ENCODE assay signal across 7 cellular contexts in genomic region chr9:37801959-37802711, GRCh38. TPM values are rescaled to one million over a fixed set of nuclear protein-coding genes. Genes with fewer than 3 reads are reported as not detected.
DNase-seq lines count a peak whose midpoint lies in the region; ATAC-seq and TF ChIP-seq lines count a peak whose summit lies in the region.

No MANE protein-coding gene starts in this region.

- H3K4me1 Mint-ChIP-seq in activated CD4-positive, alpha-beta memory T cell treated with anti-CD3 and anti-CD28 coated beads for 36 hours (ENCODE audit: low read depth) = peaks cover 43% of the 10 kb centered on the region
- peaks cover 50% of the 10 kb centered on the region for H3K4me1 Mint-ChIP-seq in stimulated activated memory B cell treated with anti-CD40 and anti-IgM and Interleukin-4, amounts not matched to agents 10 μg/mL and 1 μg/mL and 100 μg/mL, for 72 hours

- intact Hi-C loops in activated CD4-positive, alpha-beta memory T cell treated with anti-CD3 and anti-CD28 coated beads for 36 hours (cut with micrococcal nuclease) = loop anchor here (5.0 kb wide), 3 partner anchors 35 to 210 kb away; partner anchors contain the start of genes SLC25A51 and TOMM5

- no peak for TF ChIP-seq CTCF in HFF-Myc (IDR thresholded peaks at IDR 0.05; ENCODE audit: low read depth, low read length, missing control alignments)

- H3K27me3 Mint-ChIP-seq in activated CD4-positive, alpha-beta memory T cell treated with anti-CD3 and anti-CD28 coated beads for 36 hours = no peaks in the 10 kb centered on the region
- no peaks in the 10 kb centered on the region for H3K27me3 Mint-ChIP-seq in stimulated activated memory B cell treated with anti-CD40 and anti-IgM and Interleukin-4, amounts not matched to agents 10 μg/mL and 1 μg/mL and 100 μg/mL, for 72 hours

- H3K4me3 ChIP-seq in HFF-Myc (replicated peaks; ENCODE audit: low read depth, low read length) (peak overlapping the region; percentile 82), iPS-11a (ENCODE audit: low read depth, low read length) (peak overlapping the region; percentile 66)

- H3K4me3 Mint-ChIP-seq in activated CD4-positive, alpha-beta memory T cell treated with anti-CD3 and anti-CD28 coated beads for 36 hours = peak overlapping the region; percentile 93
- peak overlapping the region; percentile 95 for H3K4me3 Mint-ChIP-seq in stimulated activated memory B cell treated with anti-CD40 and anti-IgM and Interleukin-4, amounts not matched to agents 10 μg/mL and 1 μg/mL and 100 μg/mL, for 72 hours

- peaks cover 4% of the 10 kb centered on the region for H3K36me3 Mint-ChIP-seq in activated CD4-positive, alpha-beta memory T cell treated with anti-CD3 and anti-CD28 coated beads for 36 hours
- peaks cover 14% of the 10 kb centered on the region for H3K36me3 Mint-ChIP-seq in stimulated activated memory B cell treated with anti-CD40 and anti-IgM and Interleukin-4, amounts not matched to agents 10 μg/mL and 1 μg/mL and 100 μg/mL, for 72 hours

- CTCF ChIA-PET in activated CD4-positive, alpha-beta memory T cell treated with anti-CD3 and anti-CD28 coated beads for 36 hours (lab: Charles Lee) = interaction anchor here (0.7 to 1.0 kb wide), 3 partner anchors 11 to 101 kb away, joined by 3 read pairs; no protein-coding TSS in a partner anchor

- POLR2A ChIA-PET in activated CD4-positive, alpha-beta memory T cell treated with anti-CD3 and anti-CD28 coated beads for 36 hours (lab: Charles Lee) = interaction anchor here (0.9 to 2.6 kb wide), 3 partner anchors 9 to 18 kb away, joined by 3 to 28 read pairs (median 3); partner anchors contain the start of gene EXOSC3

- no peak overlapping the region for H3K27ac Mint-ChIP-seq in activated CD4-positive, alpha-beta memory T cell treated with anti-CD3 and anti-CD28 coated beads for 36 hours
- H3K27ac Mint-ChIP-seq in stimulated activated memory B cell treated with anti-CD40 and anti-IgM and Interleukin-4, amounts not matched to agents 10 μg/mL and 1 μg/mL and 100 μg/mL, for 72 hours = peak overlapping the region; percentile 90

- no peaks in the 10 kb centered on the region for H3K9me3 Mint-ChIP-seq in activated CD4-positive, alpha-beta memory T cell treated with anti-CD3 and anti-CD28 coated beads for 36 hours
- H3K9me3 Mint-ChIP-seq in stimulated activated memory B cell treated with anti-CD40 and anti-IgM and Interleukin-4, amounts not matched to agents 10 μg/mL and 1 μg/mL and 100 μg/mL, for 72 hours = no peaks in the 10 kb centered on the region

- DNase-seq in HFF-Myc (ENCODE audit: extremely low read depth, low read depth) (no peak), inferior parietal cortex (ENCODE audit: extremely low spot score) (no peak)
- no peak for DNase-seq in activated CD4-positive, alpha-beta memory T cell treated with anti-CD3 and anti-CD28 coated beads for 36 hours
- no peak for DNase-seq in activated CD8-positive, alpha-beta memory T cell treated with anti-CD3 and anti-CD28 coated beads for 24 hours

- no peak for ATAC-seq in stimulated activated memory B cell treated with anti-CD40 and anti-IgM and Interleukin-4, amounts not matched to agents 10 μg/mL and 1 μg/mL and 100 μg/mL, for 72 hours
- no peak for ATAC-seq in GM18502 (IDR thresholded peaks at IDR 0.05; ENCODE audit: poor library complexity, unreplicated experiment)

RNA-seq across cellular contexts. Expression of gene DCAF10, which starts 1.5 kb away (rescaled TPM):
- total RNA-seq in activated CD4-positive, alpha-beta memory T cell treated with anti-CD3 and anti-CD28 coated beads for 36 hours = 10 to 100 TPM; 13.8 to 17.2 TPM

RNA-seq across cellular contexts. Expression of gene EXOSC3, which starts 17.3 kb away (rescaled TPM):
- total RNA-seq in activated CD4-positive, alpha-beta memory T cell treated with anti-CD3 and anti-CD28 coated beads for 36 hours = 10 to 100 TPM; 97.5 to 97.9 TPM

RNA-seq across cellular contexts. Expression of gene TRMT10B, which starts 48.5 kb away (rescaled TPM):
- total RNA-seq in activated CD4-positive, alpha-beta memory T cell treated with anti-CD3 and anti-CD28 coated beads for 36 hours = 10 to 100 TPM in 1 of 2 experiments, 1 to 10 TPM in 1; 8.7 to 11.5 TPM
